14 cellular contexts compared by ENCODE assay signal in the genomic region with DNA sequence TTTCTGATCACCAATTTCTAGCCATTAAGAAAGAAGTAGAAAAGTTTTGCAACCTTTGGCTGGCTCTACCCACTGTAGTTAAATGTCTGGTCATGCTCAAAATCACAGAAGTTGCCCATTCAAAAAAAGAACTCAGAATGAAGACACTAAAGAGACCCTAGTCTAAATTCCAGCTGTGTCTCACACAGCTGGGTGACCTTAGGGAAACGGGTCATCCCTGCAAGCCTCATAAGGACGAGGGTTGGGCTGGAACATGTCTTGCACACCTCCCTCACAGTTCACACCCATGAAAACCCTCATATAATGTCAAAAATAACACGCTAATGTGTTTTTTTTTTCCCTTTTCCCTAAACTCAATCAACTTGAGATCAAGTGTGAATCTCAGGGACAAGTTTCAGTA. TPM values are rescaled to one million over a fixed set of nuclear protein-coding genes. Genes with fewer than 3 reads are reported as not detected.
DNase-seq lines count a peak whose midpoint lies in the region; ATAC-seq, FAIRE-seq and TF ChIP-seq lines count a peak whose summit lies in the region.
"Had no signal": no experiment of that assay in that cellular context is flagged by ENCODE, and none has a peak within 500 bp of the region (broad histone marks: within the 10 kb centered on the region; RNA-seq: fewer than 3 reads in every experiment).

No MANE protein-coding gene starts in this region.

- no peak for TF ChIP-seq POLR2A in HepG2 (IDR thresholded peaks at IDR 0.05; ENCODE audit: insufficient read depth in 1 of 2, low read depth in 2 of 2, low read length in 2 of 2)

- 27% methylated on average over 3 of the region's 3 CpGs for WGBS in HepG2 (ENCODE audit: low lambda C conversion rate)

- no peaks in the 10 kb centered on the region for H3K36me3 Mint-ChIP-seq in activated T-cell treated with anti-CD3 and anti-CD28 coated beads, Interleukin-2, amount 50 U/mL, for 4 hours (ENCODE audit: insufficient read depth)
- H3K36me3 Mint-ChIP-seq in CD8-positive, alpha-beta memory T cell: no peaks in the 10 kb centered on the region
- H3K36me3 Mint-ChIP-seq: IgD-negative memory B cell had no signal

- H3K4me2 ChIP-seq in PC-3 (ENCODE audit: low read length) (peak overlapping the region; percentile 31; the same call in 1 of the 2 replicates), HepG2 (ENCODE audit: low read depth, low read length) (peak overlapping the region; percentile 32)
- H3K4me2 ChIP-seq: BLaER1 had no signal

- H3K9ac ChIP-seq in PC-3 (ENCODE audit: low read length) (no peak overlapping the region), HepG2 (ENCODE audit: insufficient read depth, low read depth, low read length) (peak overlapping the region; percentile 25; the same call in 1 of the 2 replicates)
- H3K9ac ChIP-seq: BLaER1 had no signal

- H3K9me3 ChIP-seq in PC-3 (ENCODE audit: low read length) (no peaks in the 10 kb centered on the region), HepG2 (ENCODE audit: low read length) (no peaks in the 10 kb centered on the region), upper lobe of right lung (no peaks in the 10 kb centered on the region)
- no peaks in the 10 kb centered on the region for H3K9me3 ChIP-seq in CD8-positive, alpha-beta memory T cell (ENCODE audit: low read length)

- no peaks in the 10 kb centered on the region for H3K9me3 Mint-ChIP-seq in activated T-cell treated with anti-CD3 and anti-CD28 coated beads, Interleukin-2, amount 50 U/mL, for 4 hours
- H3K9me3 Mint-ChIP-seq in CD8-positive, alpha-beta memory T cell: no peaks in the 10 kb centered on the region

- POLR2A ChIA-PET in PC-3 (lab: Charles Lee; ENCODE audit: unreplicated experiment): no interaction called here
- POLR2A ChIA-PET in HepG2 (lab: Yijun Ruan, JAX): interaction anchor here (1.1 to 8.2 kb wide), 9 partner anchors 9 to 421 kb away, joined by 3 to 269 read pairs (median 12); a partner anchor contains a TSS
- POLR2A ChIA-PET in CD8-positive, alpha-beta memory T cell (lab: Charles Lee): no interaction called here

- H3K9me2 ChIP-seq in PC-3 (replicated peaks; ENCODE audit: low read length): no peaks in the 10 kb centered on the region

- H4K20me1 ChIP-seq in PC-3 (ENCODE audit: low read length) (no peaks in the 10 kb centered on the region), HepG2 (ENCODE audit: insufficient read depth, low read length) (no peaks in the 10 kb centered on the region)
- H4K20me1 ChIP-seq: BLaER1 had no signal

- TF ChIP-seq CTCF in PC-3 (conservative IDR thresholded peaks at IDR 0.05; ENCODE audit: low read depth, low read length) (no peak), HepG2 (CRISPR knock-in tag; IDR thresholded peaks at IDR 0.05) (no peak), upper lobe of right lung (IDR thresholded peaks at IDR 0.05) (no peak)

- DNase-seq in PC-3 (no peak), epithelial cell of prostate (ENCODE audit: low read depth, low spot score) (no peak), HepG2 (ENCODE audit: low spot score) (no peak), upper lobe of right lung (no peak), T-helper 2 cell (no peak)
- DNase-seq in activated T-cell treated with anti-CD3 and anti-CD28 coated beads, Interleukin-2, amount 50 U/mL, for 4 hours: no peak
- no peak for DNase-seq in CD8-positive, alpha-beta memory T cell
- DNase-seq: DMS153, NCI-H1436 treated with DMSO at 0.1 percent for 48 hours, NCI-H2081 treated with DMSO at 0.1 percent for 48 hours, NCI-H524, Right ventricle myocardium superior had no signal

- no peak overlapping the region for H3K4me3 ChIP-seq in PC-3 (ENCODE audit: low read length)
- no peak overlapping the region for H3K4me3 ChIP-seq in HepG2 (replicated peaks in 1 of 3; ENCODE audit: insufficient read depth in 1 of 3, low read depth in 2 of 3, low read length in 3 of 3)
- no peak overlapping the region for H3K4me3 ChIP-seq in upper lobe of right lung
- no peak overlapping the region for H3K4me3 ChIP-seq in CD8-positive, alpha-beta memory T cell (ENCODE audit: low read length)
- H3K4me3 ChIP-seq: BLaER1 had no signal

- CTCF ChIA-PET in PC-3 (lab: Charles Lee): no interaction called here
- CTCF ChIA-PET in HepG2 (lab: Yijun Ruan, JAX; ENCODE audit: low intra/inter-chr PET ratio, low total read pairs): no interaction called here
- CTCF ChIA-PET in CD8-positive, alpha-beta memory T cell (lab: Charles Lee): no interaction called here

- TF ChIP-seq RAD21 in HepG2 (CRISPR knock-in tag; IDR thresholded peaks at IDR 0.05): no peak

- no TSS peak for BruUV-seq in PC-3 (replicated peaks; lab: Mats Ljungman, UMichigan)
- no TSS peak for BruUV-seq in HepG2 (replicated peaks; lab: Mats Ljungman, UMichigan)

- H3K27me3 ChIP-seq in PC-3 (ENCODE audit: low read length) (no peaks in the 10 kb centered on the region), HepG2 (ENCODE audit: control insufficient read depth in 1 of 2, insufficient read depth in 2 of 2, low read length in 2 of 2) (no peaks in the 10 kb centered on the region), upper lobe of right lung (no peaks in the 10 kb centered on the region)
- H3K27me3 ChIP-seq in CD8-positive, alpha-beta memory T cell (ENCODE audit: insufficient read depth, low read length, poor library complexity, severe bottlenecking): no peaks in the 10 kb centered on the region

- TF ChIP-seq EP300 in HepG2 (IDR thresholded peaks at IDR 0.05; ENCODE audit: low read depth in 2 of 2, low read length in 2 of 2) (no peak), HepG2 (CRISPR knock-in tag; IDR thresholded peaks at IDR 0.05; ENCODE audit: borderline replicate concordance) (no peak)

- ATAC-seq in PC-3 (no peak), HepG2 (no peak), upper lobe of right lung (no peak)
- no peak for ATAC-seq in activated T-cell treated with anti-CD3 and anti-CD28 coated beads, Interleukin-2, amount 50 U/mL, for 4 hours

- no peaks in the 10 kb centered on the region for H3K79me2 ChIP-seq in PC-3 (ENCODE audit: low read length)
- H3K79me2 ChIP-seq in HepG2 (ENCODE audit: insufficient read depth, low read length): no peaks in the 10 kb centered on the region

- H3F3A ChIP-seq in PC-3 (ENCODE audit: low read length, unreplicated experiment): no peaks in the 10 kb centered on the region

- H3K27ac ChIP-seq in PC-3 (ENCODE audit: low read length): no peak overlapping the region
- H3K27ac ChIP-seq in epithelial cell of prostate: peak overlapping the region; percentile 64
- H3K27ac ChIP-seq in HepG2 (ENCODE audit: extremely low read length, insufficient read depth, low read length): peak overlapping the region; percentile 41
- peak overlapping the region; percentile 34 for H3K27ac ChIP-seq in upper lobe of right lung
- H3K27ac ChIP-seq in CD8-positive, alpha-beta memory T cell (ENCODE audit: low read depth, low read length): no peak overlapping the region
- H3K27ac ChIP-seq: BLaER1 had no signal

- H2AFZ ChIP-seq in PC-3 (ENCODE audit: low read length) (peak overlapping the region; percentile 53; the same call in 1 of the 2 replicates), HepG2 (ENCODE audit: low read length) (no peak overlapping the region)

- intact Hi-C loops in PC-3 (cut with micrococcal nuclease): no loop called here
- intact Hi-C loops in HepG2 (cut with micrococcal nuclease; ENCODE audit: unreplicated experiment): no loop called here
- intact Hi-C loops in upper lobe of right lung (cut with DNase I): no loop called here

- H3K4me1 ChIP-seq in PC-3 (ENCODE audit: insufficient read depth, low read length) (peaks cover 49% of the 10 kb centered on the region), HepG2 (ENCODE audit: insufficient read depth, low read length) (peaks cover 74% of the 10 kb centered on the region), upper lobe of right lung (peaks cover 41% of the 10 kb centered on the region)
- H3K4me1 ChIP-seq in CD8-positive, alpha-beta memory T cell (ENCODE audit: insufficient read depth, low read length): no peaks in the 10 kb centered on the region

- no peak overlapping the region for H3K4me3 Mint-ChIP-seq in activated T-cell treated with anti-CD3 and anti-CD28 coated beads, Interleukin-2, amount 50 U/mL, for 4 hours
- H3K4me3 Mint-ChIP-seq in CD8-positive, alpha-beta memory T cell: no peak overlapping the region
- H3K4me3 Mint-ChIP-seq: IgD-negative memory B cell had no signal

- in situ Hi-C loops in HepG2 (cut with HindIII; ENCODE audit: extremely low pct_ligation_motif_present, low pct_unique_long_range_greater_than_20kb): no loop called here

- H3K4me1 Mint-ChIP-seq in activated T-cell treated with anti-CD3 and anti-CD28 coated beads, Interleukin-2, amount 50 U/mL, for 4 hours (ENCODE audit: low read depth): no peaks in the 10 kb centered on the region
- peaks cover 0 to 4% (median 3%) of the 10 kb centered on the region in 3 donors for H3K4me1 Mint-ChIP-seq in CD8-positive, alpha-beta memory T cell

- H3K36me3 ChIP-seq in PC-3 (ENCODE audit: low read depth, low read length) (no peaks in the 10 kb centered on the region), HepG2 (replicated peaks in 1 of 2; ENCODE audit: control insufficient read depth in 1 of 2, insufficient read depth in 2 of 2, low read length in 2 of 2) (no peaks in the 10 kb centered on the region), upper lobe of right lung (no peaks in the 10 kb centered on the region)
- H3K36me3 ChIP-seq in CD8-positive, alpha-beta memory T cell (ENCODE audit: insufficient read depth, low read length): no peaks in the 10 kb centered on the region
- H3K36me3 ChIP-seq: BLaER1 had no signal

- FAIRE-seq in HepG2 (lab: Jason Lieb, UNC): no peak

- H3K27me3 Mint-ChIP-seq in activated T-cell treated with anti-CD3 and anti-CD28 coated beads, Interleukin-2, amount 50 U/mL, for 4 hours (ENCODE audit: low read depth): peaks cover 33% of the 10 kb centered on the region
- peaks cover 8 to 54% of the 10 kb centered on the region in 2 donors for H3K27me3 Mint-ChIP-seq in CD8-positive, alpha-beta memory T cell

- no peak overlapping the region for H3K27ac Mint-ChIP-seq in CD8-positive, alpha-beta memory T cell
- H3K27ac Mint-ChIP-seq: IgD-negative memory B cell had no signal

RNA-seq across cellular contexts. Expression of a gene that starts 10.3 kb away (rescaled TPM):
- total RNA-seq in PC-3 (2014; rRNA removed) (7.5 and 12.4 TPM in 2 replicates), HepG2 (2016; rRNA removed; fragmentation: Illumina TruSeq; extraction: Trizol) (39.2 and 39.8 TPM in 2 replicates), upper lobe of right lung (12.3 TPM)
- 15.7 and 16.9 TPM in 2 replicates for total RNA-seq in HepG2 (2016; cell fraction: cytosol; rRNA removed; fragmentation: Illumina TruSeq; extraction: Trizol; ENCODE audit: low read depth)
- total RNA-seq in HepG2 (2016; cell fraction: insoluble cytoplasmic fraction; rRNA removed; fragmentation: Illumina TruSeq; extraction: Trizol): 33.8 and 40.6 TPM in 2 replicates
- 48.5 and 52.3 TPM in 2 replicates for total RNA-seq in HepG2 (2016; cell fraction: membrane; rRNA removed; fragmentation: Illumina TruSeq; extraction: Trizol)
- 33.3 and 37.9 TPM in 2 replicates for total RNA-seq in HepG2 (2016; cell fraction: nucleus; rRNA removed; fragmentation: Illumina TruSeq; extraction: Trizol)
- polyA plus RNA-seq in HepG2 (2011; rRNA removed): 25.3 and 35.2 TPM in 2 replicates
- polyA plus RNA-seq in HepG2 (2011; cell fraction: cytosol; rRNA removed): 23.3 and 28.0 TPM in 2 replicates
- 24.4 and 38.2 TPM in 2 replicates for polyA plus RNA-seq in HepG2 (2011; cell fraction: nucleus; rRNA removed)
- 29.4 and 33.5 TPM in 2 replicates for polyA plus RNA-seq in HepG2 (2012)
- 14.0 and 20.5 TPM in 2 replicates for polyA plus RNA-seq in HepG2 (2016; cell fraction: cytosol; fragmentation: Illumina TruSeq; extraction: Trizol; ENCODE audit: low read depth)
- 80.2 and 86.7 TPM in 2 replicates for polyA plus RNA-seq in HepG2 (2016; cell fraction: insoluble cytoplasmic fraction; fragmentation: Illumina TruSeq; extraction: Trizol; ENCODE audit: low read depth)
- 44.4 and 57.9 TPM in 2 replicates for polyA plus RNA-seq in HepG2 (2016; cell fraction: membrane; fragmentation: Illumina TruSeq; extraction: Trizol; ENCODE audit: low read depth)
- 69.2 and 74.9 TPM in 2 replicates for polyA plus RNA-seq in HepG2 (2016; cell fraction: nucleus; fragmentation: Illumina TruSeq; extraction: Trizol; ENCODE audit: insufficient read depth, low read depth)
- 8.1 and 73.3 TPM in 2 replicates for polyA minus RNA-seq in HepG2 (2011; rRNA and poly(A)+ RNA removed; ENCODE audit: low replicate concordance)
- 46.4 and 59.0 TPM in 2 replicates for polyA minus RNA-seq in HepG2 (2011; cell fraction: cytosol; rRNA and poly(A)+ RNA removed)
- 48.1 and 66.8 TPM in 2 replicates for polyA minus RNA-seq in HepG2 (2011; cell fraction: nucleus; rRNA and poly(A)+ RNA removed)
- not detected for total RNA-seq in activated T-cell treated with anti-CD3 and anti-CD28 coated beads, Interleukin-2, amount 50 U/mL, for 4 hours
- not detected for total RNA-seq in CD8-positive, alpha-beta memory T cell
- polyA plus RNA-seq in CD8-positive, alpha-beta memory T cell: not detected
- total RNA-seq: Right ventricle myocardium superior had no signal
- polyA plus RNA-seq: IgD-negative memory B cell had no signal

Comparison
In these comparisons a context has a peak if more than half of its experiments do, and no peak if none do; other contexts are left out.
1. H3K27ac ChIP-seq: peak in epithelial cell of prostate (single experiment), HepG2 (single experiment) and upper lobe of right lung (single experiment); none in PC-3 (single experiment) and CD8-positive, alpha-beta memory T cell (single experiment).